ENCODE assay signal across 14 cellular contexts in the genomic region with DNA sequence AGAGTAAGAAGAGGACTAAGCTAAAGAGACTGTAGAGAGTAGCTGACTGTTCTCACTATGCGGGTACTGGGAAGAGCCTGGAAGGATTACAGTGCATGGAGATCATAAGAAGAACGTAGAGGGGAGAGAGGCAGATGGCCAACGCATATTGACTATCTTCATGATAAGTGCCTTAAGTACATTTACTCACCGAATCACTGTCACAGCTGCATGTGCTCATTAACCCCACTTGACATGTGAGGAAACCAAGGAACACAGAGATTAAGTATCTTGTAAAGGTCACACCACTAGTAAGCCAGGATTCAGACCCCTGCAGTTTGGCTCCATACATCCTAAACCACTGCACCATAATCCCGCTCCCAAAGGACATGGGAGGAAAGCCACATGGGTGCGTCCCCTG. TPM values are rescaled to one million over a fixed set of nuclear protein-coding genes. Genes with fewer than 3 reads are reported as not detected.
DNase-seq lines count a peak whose midpoint lies in the region; FAIRE-seq and TF ChIP-seq lines count a peak whose summit lies in the region.
"Had no signal": no experiment of that assay in that cellular context is flagged by ENCODE, and none has a peak within 500 bp of the region (broad histone marks: within the 10 kb centered on the region; RNA-seq: fewer than 3 reads in every experiment).

No MANE protein-coding gene starts in this region.

- intact Hi-C loops in ascending aorta (cut with DNase I): no loop called here
- intact Hi-C loops in CD4-positive, alpha-beta memory T cell (cut with micrococcal nuclease): no loop called here

- no peaks in the 10 kb centered on the region for H3K9me3 Mint-ChIP-seq in CD4-positive, alpha-beta memory T cell
- H3K9me3 Mint-ChIP-seq: GM23338; T-helper 1 cell treated with Interleukin-12 subunit alpha and Interleukin-12 subunit beta and Interleukin-4 antibody, amounts not matched to agents 30 μg/mL and 1 μg/mL, for 36 hours had no signal

- CTCF ChIA-PET in CD4-positive, alpha-beta memory T cell (lab: Charles Lee; ENCODE audit: partially characterized antibody): no interaction called here

- no peaks in the 10 kb centered on the region for H3K36me3 Mint-ChIP-seq in CD4-positive, alpha-beta memory T cell

- H3K4me1 Mint-ChIP-seq in CD4-positive, alpha-beta memory T cell: no peaks in the 10 kb centered on the region

- H3K27ac ChIP-seq in ascending aorta: no peak overlapping the region
- no peak overlapping the region for H3K27ac ChIP-seq in CD4-positive, alpha-beta memory T cell (ENCODE audit: low read depth, low read length)
- H3K27ac ChIP-seq: PC-9 had no signal

- no peak for DNase-seq in D721Med (ENCODE audit: insufficient read length, low spot score)
- peak; percentile 83 for DNase-seq in DMS53 (lab: John Stamatoyannopoulos, UW)
- DNase-seq in NCI-H524 treated with DMSO at 0.1 percent for 48 hours (lab: John Stamatoyannopoulos, UW): peak; percentile 97
- DNase-seq in bronchial epithelial cell (ENCODE audit: low read depth): no peak
- DNase-seq in ascending aorta (ENCODE audit: low spot score in 2 of 2): no peak
- DNase-seq in CD4-positive, alpha-beta memory T cell: no peak
- DNase-seq in SKM-1 treated with dmso at 0.1 percent for 144 hours (lab: John Stamatoyannopoulos, UW; ENCODE audit: unreplicated experiment): no peak
- DNase-seq: GF-D8, NCI-H187 treated with DMSO at 0.1 percent for 48 hours, NCI-H226, PC-9 had no signal

- H3K4me3 Mint-ChIP-seq in CD4-positive, alpha-beta memory T cell: no peak overlapping the region
- H3K4me3 Mint-ChIP-seq: GM23338; T-helper 1 cell treated with Interleukin-12 subunit alpha and Interleukin-12 subunit beta and Interleukin-4 antibody, amounts not matched to agents 30 μg/mL and 1 μg/mL, for 36 hours had no signal

- H3K36me3 ChIP-seq in bronchial epithelial cell (ENCODE audit: control insufficient read depth, insufficient read depth, low read length): no peaks in the 10 kb centered on the region
- no peaks in the 10 kb centered on the region for H3K36me3 ChIP-seq in ascending aorta
- H3K36me3 ChIP-seq in CD4-positive, alpha-beta memory T cell (ENCODE audit: insufficient read depth, low read length): no peaks in the 10 kb centered on the region

- FAIRE-seq in D721Med (lab: Jason Lieb, UNC): peak; percentile 99
- FAIRE-seq in bronchial epithelial cell (lab: Jason Lieb, UNC): peak; percentile 62
- FAIRE-seq: K562 had no signal

- H3K27me3 ChIP-seq in bronchial epithelial cell (ENCODE audit: control insufficient read depth, insufficient read depth, low read length) (no peaks in the 10 kb centered on the region), ascending aorta (no peaks in the 10 kb centered on the region)
- no peaks in the 10 kb centered on the region for H3K27me3 ChIP-seq in CD4-positive, alpha-beta memory T cell (ENCODE audit: insufficient read depth, low read length)

- peaks cover 15 to 19% of the 10 kb centered on the region in 2 donors for H3K27me3 Mint-ChIP-seq in CD4-positive, alpha-beta memory T cell

- no peak overlapping the region for H3K4me3 ChIP-seq in bronchial epithelial cell (ENCODE audit: low read depth, low read length)
- no peak overlapping the region for H3K4me3 ChIP-seq in ascending aorta
- H3K4me3 ChIP-seq in CD4-positive, alpha-beta memory T cell (ENCODE audit: low read length in 2 of 2): no peak overlapping the region
- H3K4me3 ChIP-seq: GM23338, K562, PC-9 had no signal

- no peaks in the 10 kb centered on the region for H3K9me3 ChIP-seq in ascending aorta
- no peaks in the 10 kb centered on the region for H3K9me3 ChIP-seq in CD4-positive, alpha-beta memory T cell (ENCODE audit: control insufficient read depth in 1 of 2, low read length in 2 of 2)

- H3K4me1 ChIP-seq in ascending aorta: peaks cover 0 to 15% of the 10 kb centered on the region in 2 donors
- H3K4me1 ChIP-seq in CD4-positive, alpha-beta memory T cell (ENCODE audit: insufficient read depth, low read length): no peaks in the 10 kb centered on the region

- no peak for TF ChIP-seq CTCF in D721Med (IDR thresholded peaks at IDR 0.05; ENCODE audit: insufficient read depth, missing control alignments)
- TF ChIP-seq CTCF in bronchial epithelial cell (IDR thresholded peaks at IDR 0.05; ENCODE audit: insufficient read depth, low read length, severe bottlenecking): no peak
- TF ChIP-seq CTCF in ascending aorta (IDR thresholded peaks at IDR 0.05): no peak

- POLR2A ChIA-PET in CD4-positive, alpha-beta memory T cell (lab: Charles Lee; ENCODE audit: partially characterized antibody): no interaction called here

- H3K27ac Mint-ChIP-seq in CD4-positive, alpha-beta memory T cell: no peak overlapping the region
- H3K27ac Mint-ChIP-seq: GM23338 had no signal

RNA-seq across cellular contexts. Expression of a gene that starts 34.1 kb away (rescaled TPM):
- total RNA-seq in bronchial epithelial cell (0.79 and 2.8 TPM in 2 replicates), ascending aorta (24.5 TPM)
- total RNA-seq in CD4-positive, alpha-beta memory T cell: not detected
- polyA plus RNA-seq in CD4-positive, alpha-beta memory T cell: under 1 TPM in 1 of 2 donors, not detected in 1; 0.10 TPM

Comparison
In these comparisons a context has a peak if more than half of its experiments do, and no peak if none do; other contexts are left out.
1. DNase-seq: peak in DMS53 (single experiment) and NCI-H524 treated with DMSO at 0.1 percent for 48 hours (single experiment); none in D721Med (single experiment), bronchial epithelial cell (single experiment), ascending aorta (0 of 2), CD4-positive, alpha-beta memory T cell (0 of 5) and SKM-1 treated with dmso at 0.1 percent for 144 hours (single experiment).